Comparison of ENCODE assay signal across 8 cellular contexts in the genomic region with DNA sequence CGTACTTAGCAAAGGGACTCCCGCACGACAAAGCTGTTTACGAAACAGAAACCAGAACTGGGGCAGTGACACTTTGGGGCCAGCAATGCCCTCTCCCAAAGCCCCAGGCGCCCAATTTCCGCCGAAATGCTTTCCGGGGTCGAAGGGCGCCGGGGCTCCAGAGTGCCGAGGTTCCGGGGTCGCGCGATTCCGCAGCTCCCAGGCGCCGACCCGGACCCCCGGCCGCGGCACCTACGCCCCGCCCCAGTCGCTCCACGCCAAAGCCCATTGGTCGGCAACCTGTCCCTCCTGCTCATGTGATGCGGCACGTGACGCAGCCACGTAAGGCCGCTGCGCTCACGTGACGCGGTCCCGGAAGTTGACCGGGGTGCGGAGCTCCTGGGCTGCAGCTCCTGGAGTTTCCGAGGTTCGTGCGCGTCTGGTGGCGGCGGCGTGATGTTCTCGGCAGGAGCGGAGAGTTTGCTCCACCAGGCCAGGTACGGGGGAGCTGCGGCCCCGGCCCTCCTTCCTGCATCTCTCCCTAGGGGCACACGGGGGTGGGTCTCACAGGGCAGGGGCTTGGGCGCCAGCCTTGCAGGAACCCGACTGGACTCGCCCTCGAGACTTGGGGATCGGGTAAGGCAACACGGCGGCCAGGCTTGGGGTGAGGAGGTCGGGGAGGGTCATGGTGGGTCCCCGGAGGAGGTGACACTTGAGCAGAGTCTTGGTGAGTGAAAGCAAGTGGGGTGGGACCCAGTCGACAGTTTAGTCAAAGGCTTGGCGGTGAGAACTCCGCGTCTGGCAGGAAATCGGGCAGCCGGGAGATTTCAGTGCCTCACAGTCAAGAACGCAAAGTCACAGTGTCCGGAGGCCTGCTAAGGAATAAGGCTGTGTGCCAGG. TPM values are rescaled to one million over a fixed set of nuclear protein-coding genes. Genes with fewer than 3 reads are reported as not detected.
DNase-seq lines count a peak whose midpoint lies in the region; ATAC-seq, FAIRE-seq and TF ChIP-seq lines count a peak whose summit lies in the region.

A gene with protein sequence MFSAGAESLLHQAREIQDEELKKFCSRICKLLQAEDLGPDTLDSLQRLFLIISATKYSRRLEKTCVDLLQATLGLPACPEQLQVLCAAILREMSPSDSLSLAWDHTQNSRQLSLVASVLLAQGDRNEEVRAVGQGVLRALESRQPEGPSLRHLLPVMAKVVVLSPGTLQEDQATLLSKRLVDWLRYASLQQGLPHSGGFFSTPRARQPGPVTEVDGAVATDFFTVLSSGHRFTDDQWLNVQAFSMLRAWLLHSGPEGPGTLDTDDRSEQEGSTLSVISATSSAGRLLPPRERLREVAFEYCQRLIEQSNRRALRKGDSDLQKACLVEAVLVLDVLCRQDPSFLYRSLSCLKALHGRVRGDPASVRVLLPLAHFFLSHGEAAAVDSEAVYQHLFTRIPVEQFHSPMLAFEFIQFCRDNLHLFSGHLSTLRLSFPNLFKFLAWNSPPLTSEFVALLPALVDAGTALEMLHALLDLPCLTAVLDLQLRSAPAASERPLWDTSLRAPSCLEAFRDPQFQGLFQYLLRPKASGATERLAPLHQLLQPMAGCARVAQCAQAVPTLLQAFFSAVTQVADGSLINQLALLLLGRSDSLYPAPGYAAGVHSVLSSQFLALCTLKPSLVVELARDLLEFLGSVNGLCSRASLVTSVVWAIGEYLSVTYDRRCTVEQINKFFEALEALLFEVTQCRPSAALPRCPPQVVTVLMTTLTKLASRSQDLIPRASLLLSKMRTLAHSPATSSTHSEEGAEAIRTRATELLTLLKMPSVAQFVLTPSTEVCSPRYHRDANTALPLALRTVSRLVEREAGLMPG (plus strand): TSS at position 343 of the 879 bp plus-strand sequence. CDS start 93 bp downstream, at position 436.

- 0 out of 2 replicates have a peak, but pooled peaks cover 3% of the 10 kb centered on the region for H3K36me3 Mint-ChIP-seq in WTC11

- peak within 1 kb of the TSS; percentile 90 to 96 for H3K27ac ChIP-seq in small intestine (ENCODE audit: low read depth in 1 of 2, low read length in 1 of 2)

- WGBS in small intestine, 3 donors = 0% methylated on average over 70 of the region's 70 CpGs

- no peaks in the 10 kb centered on the region; the same call in 1 of the 2 replicates for H3K27me3 Mint-ChIP-seq in WTC11 (ENCODE audit: low read depth)

- H3K4me3 ChIP-seq in bronchial epithelial cell (ENCODE audit: low read depth, low read length) = peak within 1 kb of the TSS; percentile 87
- H3K4me3 ChIP-seq in small intestine (ENCODE audit: low read depth in 1 of 2, low read length in 2 of 2) = peak within 1 kb of the TSS; percentile 80 to 93

- H3K4me1 ChIP-seq in small intestine (ENCODE audit: control insufficient read depth in 2 of 2, insufficient read depth in 1 of 2, low read depth in 1 of 2, low read length in 1 of 2) = peaks cover 3 to 7% of the 10 kb centered on the region in 2 donors

- H3K27ac Mint-ChIP-seq in WTC11 = peak within 1 kb of the TSS; percentile 92

- peak; percentile 90 for ATAC-seq in GM18909 (IDR thresholded peaks at IDR 0.05; ENCODE audit: poor library complexity, unreplicated experiment)
- peak; percentile 88 for ATAC-seq in HG03159 (IDR thresholded peaks at IDR 0.05; ENCODE audit: unreplicated experiment)
- peak; percentile 98 for ATAC-seq in WTC11

- H3K27me3 ChIP-seq in bronchial epithelial cell (ENCODE audit: control insufficient read depth, insufficient read depth, low read length) (no peaks in the 10 kb centered on the region), small intestine (ENCODE audit: control insufficient read depth in 2 of 2, insufficient read depth in 2 of 2, low read length in 2 of 2) (no peaks in the 10 kb centered on the region)

- peaks cover 16% of the 10 kb centered on the region for H3K4me1 Mint-ChIP-seq in WTC11

- H3K9me3 Mint-ChIP-seq in WTC11 = no peaks in the 10 kb centered on the region

- CTCF ChIA-PET in WTC11 (lab: Charles Lee) = interaction anchor here (0.6 to 2.6 kb wide), 7 partner anchors 17 to 163 kb away, joined by 3 to 75 read pairs (median 7); a partner anchor contains a TSS

- peak within 1 kb of the TSS; percentile 96 for H3K4me3 Mint-ChIP-seq in WTC11

- POLR2A ChIA-PET in WTC11 (lab: Charles Lee) = interaction anchor here (0.6 to 1.2 kb wide), 4 partner anchors 14 to 820 kb away, joined by 3 to 11 read pairs (median 3); no protein-coding TSS in a partner anchor

- peaks cover 7% of the 10 kb centered on the region for H3K36me3 ChIP-seq in bronchial epithelial cell (ENCODE audit: control insufficient read depth, insufficient read depth, low read length)
- no peaks in the 10 kb centered on the region for H3K36me3 ChIP-seq in small intestine (ENCODE audit: control insufficient read depth in 2 of 2, insufficient read depth in 2 of 2, low read length in 2 of 2)

- no peaks in the 10 kb centered on the region for H3K9me3 ChIP-seq in small intestine (ENCODE audit: control insufficient read depth, low read depth)

- TF ChIP-seq CTCF in WTC11 (IDR thresholded peaks at IDR 0.05) = no peak
- peak; percentile 1 for TF ChIP-seq CTCF in bronchial epithelial cell (IDR thresholded peaks at IDR 0.05; ENCODE audit: insufficient read depth, low read length, severe bottlenecking)

- no peak for FAIRE-seq in bronchial epithelial cell (lab: Jason Lieb, UNC)
- FAIRE-seq in small intestine (lab: Jason Lieb, UNC) = no peak

- DNase-seq in AG08396 (ENCODE audit: low spot score) (peak; percentile 100), NCI-H226 (peak; percentile 100), WTC11 (ENCODE audit: low spot score) (peak; percentile 94), bronchial epithelial cell (ENCODE audit: low read depth) (peak; percentile 88), iPS-NIHi11 (ENCODE audit: low spot score) (peak; percentile 100), small intestine (peak; percentile 98)

TF ChIP-seq in WTC11, 78 proteins besides CTCF, POLR2A, EP300 and RAD21 (continues in another document):
- TF ChIP-seq PRRX2 (CRISPR knock-in tag; IDR thresholded peaks at IDR 0.05) (no peak), ZNF219 (CRISPR knock-in tag; IDR thresholded peaks at IDR 0.05; ENCODE audit: borderline replicate concordance) (no peak), NFYB (CRISPR knock-in tag; conservative IDR thresholded peaks at IDR 0.05; ENCODE audit: low read depth) (peak; percentile 82), GABPB1 (CRISPR knock-in tag; IDR thresholded peaks at IDR 0.05) (peak; percentile 74)
- TF ChIP-seq, protein P1, sequence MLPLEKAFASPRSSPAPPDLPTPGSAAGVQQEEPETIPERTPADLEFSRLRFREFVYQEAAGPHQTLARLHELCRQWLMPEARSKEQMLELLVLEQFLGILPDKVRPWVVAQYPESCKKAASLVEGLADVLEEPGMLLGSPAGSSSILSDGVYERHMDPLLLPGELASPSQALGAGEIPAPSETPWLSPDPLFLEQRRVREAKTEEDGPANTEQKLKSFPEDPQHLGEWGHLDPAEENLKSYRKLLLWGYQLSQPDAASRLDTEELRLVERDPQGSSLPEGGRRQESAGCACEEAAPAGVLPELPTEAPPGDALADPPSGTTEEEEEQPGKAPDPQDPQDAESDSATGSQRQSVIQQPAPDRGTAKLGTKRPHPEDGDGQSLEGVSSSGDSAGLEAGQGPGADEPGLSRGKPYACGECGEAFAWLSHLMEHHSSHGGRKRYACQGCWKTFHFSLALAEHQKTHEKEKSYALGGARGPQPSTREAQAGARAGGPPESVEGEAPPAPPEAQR (CRISPR knock-in tag; IDR thresholded peaks at IDR 0.05) = no peak
- TF ChIP-seq, protein P2, sequence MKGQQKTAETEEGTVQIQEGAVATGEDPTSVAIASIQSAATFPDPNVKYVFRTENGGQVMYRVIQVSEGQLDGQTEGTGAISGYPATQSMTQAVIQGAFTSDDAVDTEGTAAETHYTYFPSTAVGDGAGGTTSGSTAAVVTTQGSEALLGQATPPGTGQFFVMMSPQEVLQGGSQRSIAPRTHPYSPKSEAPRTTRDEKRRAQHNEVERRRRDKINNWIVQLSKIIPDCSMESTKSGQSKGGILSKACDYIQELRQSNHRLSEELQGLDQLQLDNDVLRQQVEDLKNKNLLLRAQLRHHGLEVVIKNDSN (CRISPR knock-in tag; IDR thresholded peaks at IDR 0.05) = peak; percentile 100
- TF ChIP-seq, protein P3, sequence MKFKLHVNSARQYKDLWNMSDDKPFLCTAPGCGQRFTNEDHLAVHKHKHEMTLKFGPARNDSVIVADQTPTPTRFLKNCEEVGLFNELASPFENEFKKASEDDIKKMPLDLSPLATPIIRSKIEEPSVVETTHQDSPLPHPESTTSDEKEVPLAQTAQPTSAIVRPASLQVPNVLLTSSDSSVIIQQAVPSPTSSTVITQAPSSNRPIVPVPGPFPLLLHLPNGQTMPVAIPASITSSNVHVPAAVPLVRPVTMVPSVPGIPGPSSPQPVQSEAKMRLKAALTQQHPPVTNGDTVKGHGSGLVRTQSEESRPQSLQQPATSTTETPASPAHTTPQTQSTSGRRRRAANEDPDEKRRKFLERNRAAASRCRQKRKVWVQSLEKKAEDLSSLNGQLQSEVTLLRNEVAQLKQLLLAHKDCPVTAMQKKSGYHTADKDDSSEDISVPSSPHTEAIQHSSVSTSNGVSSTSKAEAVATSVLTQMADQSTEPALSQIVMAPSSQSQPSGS (CRISPR knock-in tag; IDR thresholded peaks at IDR 0.05; ENCODE audit: borderline replicate concordance, low read depth) = no peak
- TF ChIP-seq, protein P4, sequence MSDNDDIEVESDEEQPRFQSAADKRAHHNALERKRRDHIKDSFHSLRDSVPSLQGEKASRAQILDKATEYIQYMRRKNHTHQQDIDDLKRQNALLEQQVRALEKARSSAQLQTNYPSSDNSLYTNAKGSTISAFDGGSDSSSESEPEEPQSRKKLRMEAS (CRISPR knock-in tag; IDR thresholded peaks at IDR 0.05) = peak; percentile 63; the same call in 1 of the 2 replicates

RNA-seq across cellular contexts. Expression of the gene that starts here (rescaled TPM):
- 25.6 to 29.4 TPM (median 27.9 TPM) in 3 replicates for total RNA-seq in WTC11 (2021)
- total RNA-seq in bronchial epithelial cell = 24.5 and 25.5 TPM in 2 replicates
- 100 to 1,000 TPM in 1 of 3 donors, 10 to 100 TPM in 2; 42.3 to 116 (median 86.1) TPM for polyA plus RNA-seq in small intestine

Comparison
In these comparisons a context has a peak if more than half of its experiments do, and no peak if none do; other contexts are left out.
1. Peak in every context shown above with its lines: DNase-seq, ATAC-seq, H3K4me3 ChIP-seq and H3K27ac ChIP-seq.